Comparison of ENCODE assay signal across 8 cellular contexts in genomic region chr5:142108432-142109355, GRCh38. TPM values are rescaled to one million over a fixed set of nuclear protein-coding genes. Genes with fewer than 3 reads are reported as not detected.
DNase-seq lines count a peak whose midpoint lies in the region; ATAC-seq and TF ChIP-seq lines count a peak whose summit lies in the region.

NDFIP1 (plus strand) TSS chr5:142108779; CDS start chr5:142108975, 196 bp downstream.

- H3K9me3 ChIP-seq in HEK293 (ENCODE audit: control insufficient read depth, insufficient read depth, low read depth, low read length) (no peaks in the 10 kb centered on the region), heart right ventricle (no peaks in the 10 kb centered on the region), upper lobe of left lung (no peaks in the 10 kb centered on the region)

- DNase-seq in GM12864 (ENCODE audit: low read depth), result no peak
- DNase-seq in MV-4-11 (lab: John Stamatoyannopoulos, UW), result peak; percentile 57
- DNase-seq in T-helper 1 cell, result peak; percentile 67 to 85 (median 77)
- peak; percentile 86 to 92 for DNase-seq in heart right ventricle
- DNase-seq in progenitor cell of endocrine pancreas (ENCODE audit: low spot score, unreplicated experiment), result peak; percentile 71
- DNase-seq in upper lobe of left lung, result peak; percentile 92 to 98

- peak; percentile 5 for TF ChIP-seq CTCF in GM12864 (IDR thresholded peaks at IDR 0.05; ENCODE audit: low read depth, low read length, missing control alignments)
- peak; percentile 28; the same call in 1 of the 2 replicates for TF ChIP-seq CTCF in HEK293 (tag by site-specific recombination; IDR thresholded peaks at IDR 0.05)
- peak in 4 of 9 donors; percentile 5 to 39 (median 28) for TF ChIP-seq CTCF in heart right ventricle (IDR thresholded peaks at IDR 0.05)
- TF ChIP-seq CTCF in progenitor cell of endocrine pancreas (IDR thresholded peaks at IDR 0.05; ENCODE audit: unreplicated experiment), result no peak
- TF ChIP-seq CTCF in upper lobe of left lung (IDR thresholded peaks at IDR 0.05), result peak in 5 of 6 experiments; percentile 16 to 41 (median 24)

- peaks cover 11% of the 10 kb centered on the region for H3K36me3 Mint-ChIP-seq in progenitor cell of endocrine pancreas (ENCODE audit: insufficient read depth)

- H3K27me3 ChIP-seq in heart right ventricle (no peaks in the 10 kb centered on the region), upper lobe of left lung (no peaks in the 10 kb centered on the region)

- 0 out of 2 replicates have a peak, but pooled peaks cover 2% of the 10 kb centered on the region for H3K4me1 ChIP-seq in HEK293 (ENCODE audit: control insufficient read depth, insufficient read depth, low read length)
- H3K4me1 ChIP-seq in heart right ventricle, result peaks cover 0 to 61% (median 38%) of the 10 kb centered on the region in 9 donors
- H3K4me1 ChIP-seq in upper lobe of left lung, result peaks cover 22 to 31% (median 25%) of the 10 kb centered on the region in 4 donors

- TF ChIP-seq EP300 in upper lobe of left lung (IDR thresholded peaks at IDR 0.05), result no peak

- H3K27ac ChIP-seq in HEK293 (ENCODE audit: extremely low read depth, low read depth, low read length) (peak within 1 kb of the TSS; percentile 93), adipose tissue (ENCODE audit: low read depth, low read length) (peak within 1 kb of the TSS; percentile 51), heart right ventricle (peak within 1 kb of the TSS; percentile 96 to 100 (median 98)), upper lobe of left lung (peak within 1 kb of the TSS; percentile 97 to 100 (median 99))

- peak within 1 kb of the TSS; percentile 90 for H3K4me3 Mint-ChIP-seq in progenitor cell of endocrine pancreas (ENCODE audit: low read depth)

- H3K4me3 ChIP-seq in GM12864 (ENCODE audit: low read depth, low read length) (peak within 1 kb of the TSS; percentile 75), HEK293 (ENCODE audit: low read depth, low read length) (peak within 1 kb of the TSS; percentile 85), heart right ventricle (peak within 1 kb of the TSS; percentile 73 to 95 (median 85)), upper lobe of left lung (peak within 1 kb of the TSS; percentile 64 to 89 (median 74))

- TF ChIP-seq POLR2A in upper lobe of left lung (IDR thresholded peaks at IDR 0.05), result peak in 3 of 4 donors; percentile 95 to 97 (median 96)

- H3K9me3 Mint-ChIP-seq in progenitor cell of endocrine pancreas (ENCODE audit: low read depth), result peaks cover 5% of the 10 kb centered on the region

- peaks cover 28% of the 10 kb centered on the region for H3K4me1 Mint-ChIP-seq in progenitor cell of endocrine pancreas (ENCODE audit: low read depth)

- 3% methylated on average over 78 to 106 of the region's 106 CpGs for WGBS in adipose tissue, 3 donors
- WGBS in heart right ventricle, 2 donors, result 2 to 3% methylated on average over 99 to 106 of the region's 106 CpGs
- WGBS in upper lobe of left lung, 2 donors, result 2 to 3% methylated on average over 12 to 69 of the region's 106 CpGs

- intact Hi-C loops in heart right ventricle (cut with DNase I), result loop anchor here in 5 of 10 donors (2.0 to 5.0 kb wide), 5 partner anchors 14 to 96 kb away; partner anchors contain the start of gene GNPDA1 (in 1 of the 5)

- CTCF ChIA-PET in HEK293 (lab: Yijun Ruan, JAX), result interaction anchor here (0.6 to 1.3 kb wide), 7 partner anchors 13 to 1474 kb away, joined by 3 to 4 read pairs (median 3); no protein-coding TSS in a partner anchor

- POLR2A ChIA-PET in HEK293 (lab: Yijun Ruan, JAX), result interaction anchor here (0.6 to 1.7 kb wide), 5 partner anchors 16 to 1474 kb away, joined by 3 to 11 read pairs (median 4); partner anchors contain the start of gene GNPDA1

- H3K36me3 ChIP-seq in HEK293 (ENCODE audit: control insufficient read depth in 2 of 2, insufficient read depth in 1 of 2, low read length in 2 of 2) (peaks cover 0 to 3% of the 10 kb centered on the region in 2 experiments; a peak in 1 of 3 replicates), heart right ventricle (no peaks in the 10 kb centered on the region), upper lobe of left lung (no peaks in the 10 kb centered on the region)

- H3K27ac Mint-ChIP-seq in progenitor cell of endocrine pancreas, result peak within 1 kb of the TSS; percentile 97

- H3K27me3 Mint-ChIP-seq in progenitor cell of endocrine pancreas, result no peaks in the 10 kb centered on the region

- ATAC-seq in heart right ventricle (peak; percentile 95 to 99 (median 98)), upper lobe of left lung (ENCODE audit: low FRiP score in 2 of 2) (peak; percentile 98)

TF ChIP-seq in HEK293, 187 proteins besides CTCF, POLR2A, EP300 and RAD21 (continues in another document):
- TF ChIP-seq SP3 (tag by site-specific recombination; IDR thresholded peaks at IDR 0.05) (no peak), ZNF335 (tag by site-specific recombination; conservative IDR thresholded peaks at IDR 0.05) (peak; percentile 38), PRDM2 (tag by site-specific recombination; IDR thresholded peaks at IDR 0.05; ENCODE audit: borderline replicate concordance) (no peak), ZNF324 (tag by site-specific recombination; IDR thresholded peaks at IDR 0.05) (no peak), KLF8 (tag by site-specific recombination; IDR thresholded peaks at IDR 0.05) (peak; percentile 48; the same call in 1 of the 2 replicates), YY1 (tag by site-specific recombination; IDR thresholded peaks at IDR 0.05) (peak; percentile 78), ZBTB48 (tag by site-specific recombination; IDR thresholded peaks at IDR 0.05) (peak; percentile 53), GLIS1 (tag by site-specific recombination; IDR thresholded peaks at IDR 0.05) (peak; percentile 54; the same call in 1 of the 2 replicates), KLF10 (tag by site-specific recombination; IDR thresholded peaks at IDR 0.05) (peak; percentile 49; the same call in 1 of the 2 replicates)

RNA-seq across cellular contexts. Expression of gene NDFIP1, which starts in this region (rescaled TPM):
- polyA plus RNA-seq in adipose tissue (10 to 100 TPM; 36.8 to 50.8 (median 38.6) TPM), heart right ventricle (10 to 100 TPM; 25.2 to 52.8 TPM)
- total RNA-seq in heart right ventricle (10 to 100 TPM; 52.7 to 67.4 (median 60.7) TPM), progenitor cell of endocrine pancreas (228 and 247 TPM in 2 replicates), upper lobe of left lung (100 to 1,000 TPM in 3 of 6 donors, 10 to 100 TPM in 3; 66.9 to 212 (median 108) TPM)
